1 cellular context compared by ENCODE assay signal in genomic region chr20:25061103-25061799, GRCh38.
TF ChIP-seq lines count a peak whose summit lies in the region.

No MANE protein-coding gene starts in this region.

TF ChIP-seq in WTC11, 78 proteins besides CTCF, POLR2A, EP300 and RAD21 (continued from another document):
- TF ChIP-seq PRDM15 (CRISPR knock-in tag; IDR thresholded peaks at IDR 0.05) (no peak), GTF2I (CRISPR knock-in tag; conservative IDR thresholded peaks at IDR 0.05) (no peak), ATF2 (CRISPR knock-in tag; IDR thresholded peaks at IDR 0.05; ENCODE audit: borderline replicate concordance, low read depth) (no peak), ZNF671 (CRISPR knock-in tag; IDR thresholded peaks at IDR 0.05) (no peak), ATF3 (CRISPR knock-in tag; conservative IDR thresholded peaks at IDR 0.05) (no peak)
- TF ChIP-seq, protein P1, sequence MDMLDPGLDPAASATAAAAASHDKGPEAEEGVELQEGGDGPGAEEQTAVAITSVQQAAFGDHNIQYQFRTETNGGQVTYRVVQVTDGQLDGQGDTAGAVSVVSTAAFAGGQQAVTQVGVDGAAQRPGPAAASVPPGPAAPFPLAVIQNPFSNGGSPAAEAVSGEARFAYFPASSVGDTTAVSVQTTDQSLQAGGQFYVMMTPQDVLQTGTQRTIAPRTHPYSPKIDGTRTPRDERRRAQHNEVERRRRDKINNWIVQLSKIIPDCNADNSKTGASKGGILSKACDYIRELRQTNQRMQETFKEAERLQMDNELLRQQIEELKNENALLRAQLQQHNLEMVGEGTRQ (CRISPR knock-in tag; IDR thresholded peaks at IDR 0.05) = no peak
